ENCODE assay signal across 12 cellular contexts in the genomic region with DNA sequence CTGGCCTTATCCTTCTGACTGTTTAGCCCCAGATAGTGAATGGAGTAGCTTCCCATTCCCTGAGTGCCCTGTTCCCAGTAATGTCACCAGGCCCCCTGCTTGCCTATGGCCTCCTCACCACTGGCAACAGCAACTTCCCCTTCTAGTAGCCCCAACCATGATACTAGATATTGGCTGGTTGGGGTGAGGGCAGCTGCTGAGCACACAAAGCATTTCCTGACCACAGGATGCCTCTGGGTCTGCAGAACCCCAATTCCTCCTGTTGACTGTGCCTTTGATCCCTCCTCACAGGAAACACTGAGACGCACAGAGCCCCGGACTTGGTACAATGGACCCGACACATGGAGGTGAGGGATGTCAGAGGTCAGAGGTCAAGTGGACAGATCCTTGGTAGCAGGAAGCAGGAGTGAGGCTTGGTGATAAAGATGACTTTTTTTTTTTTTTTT. TPM values are rescaled to one million over a fixed set of nuclear protein-coding genes. Genes with fewer than 3 reads are reported as not detected.
DNase-seq lines count a peak whose midpoint lies in the region; ATAC-seq and TF ChIP-seq lines count a peak whose summit lies in the region.
"Had no signal": no experiment of that assay in that cellular context is flagged by ENCODE, and none has a peak within 500 bp of the region (broad histone marks: within the 10 kb centered on the region; RNA-seq: fewer than 3 reads in every experiment).

No MANE protein-coding gene starts in this region.

- CTCF ChIA-PET in PC-9 (lab: Charles Lee), result interaction anchor here (0.6 kb wide), 1 partner anchor 58 kb away, joined by 6 read pairs; no protein-coding TSS in a partner anchor

- H3K36me3 ChIP-seq in BLaER1, result no peaks in the 10 kb centered on the region
- H3K36me3 ChIP-seq in breast epithelium, result no peaks in the 10 kb centered on the region
- 0 out of 2 replicates have a peak, but pooled peaks cover 6% of the 10 kb centered on the region for H3K36me3 ChIP-seq in PC-9 (ENCODE audit: low read depth)

- H4K20me1 ChIP-seq in BLaER1, result no peaks in the 10 kb centered on the region
- no peaks in the 10 kb centered on the region for H4K20me1 ChIP-seq in PC-9 (ENCODE audit: insufficient read depth)

- TF ChIP-seq CTCF in breast epithelium (IDR thresholded peaks at IDR 0.05) (no peak), PC-9 (conservative IDR thresholded peaks at IDR 0.05) (no peak)

- no peaks in the 10 kb centered on the region for H3K9me3 Mint-ChIP-seq in T-helper 1 cell treated with Interleukin-12 subunit alpha and Interleukin-12 subunit beta and Interleukin-4 antibody, amounts not matched to agents 30 μg/mL and 1 μg/mL, for 36 hours
- H3K9me3 Mint-ChIP-seq: H9 had no signal

- H3K4me3 ChIP-seq in BLaER1 (no peak overlapping the region), breast epithelium (no peak overlapping the region), PC-9 (no peak overlapping the region)

- ATAC-seq in HG03108 (IDR thresholded peaks at IDR 0.05; ENCODE audit: unreplicated experiment), result peak; percentile 39
- ATAC-seq in esophagus mucosa, result peak; percentile 27

- peaks cover 6% of the 10 kb centered on the region for H3K27me3 Mint-ChIP-seq in T-helper 1 cell treated with Interleukin-12 subunit alpha and Interleukin-12 subunit beta and Interleukin-4 antibody, amounts not matched to agents 30 μg/mL and 1 μg/mL, for 36 hours (ENCODE audit: low read depth)

- H3K4me1 Mint-ChIP-seq in T-helper 1 cell treated with Interleukin-12 subunit alpha and Interleukin-12 subunit beta and Interleukin-4 antibody, amounts not matched to agents 30 μg/mL and 1 μg/mL, for 36 hours (ENCODE audit: low read depth), result peaks cover 19% of the 10 kb centered on the region

- peaks cover 10% of the 10 kb centered on the region; the same call in 1 of the 2 replicates for H3F3A ChIP-seq in PC-9 (ENCODE audit: insufficient read depth, low read depth)

- H3K4me1 ChIP-seq in BLaER1, result peaks cover 30% of the 10 kb centered on the region
- no peaks in the 10 kb centered on the region for H3K4me1 ChIP-seq in breast epithelium
- H3K4me1 ChIP-seq in PC-9 (replicated peaks; ENCODE audit: insufficient read depth), result peaks cover 8% of the 10 kb centered on the region

- no peaks in the 10 kb centered on the region; the same call in 1 of the 2 replicates for H3K79me2 ChIP-seq in PC-9 (ENCODE audit: low read depth)

- H3K27ac ChIP-seq in BLaER1 (0 out of 2 replicates have a peak overlapping the region, but pooled peaks have one; percentile 20), breast epithelium (no peak overlapping the region), PC-9 (no peak overlapping the region)
- H3K27ac ChIP-seq: C4-2B had no signal

- H3K9me3 ChIP-seq in BLaER1 (no peaks in the 10 kb centered on the region), breast epithelium (no peaks in the 10 kb centered on the region), PC-9 (ENCODE audit: insufficient read depth, low read depth) (no peaks in the 10 kb centered on the region)

- H3K27me3 ChIP-seq in BLaER1, result no peaks in the 10 kb centered on the region
- H3K27me3 ChIP-seq in breast epithelium, result no peaks in the 10 kb centered on the region
- H3K27me3 ChIP-seq in PC-9 (ENCODE audit: insufficient read depth, low read depth), result no peaks in the 10 kb centered on the region

- H3K9me2 ChIP-seq in PC-9 (ENCODE audit: insufficient read depth), result no peaks in the 10 kb centered on the region

- no peak for DNase-seq in breast epithelium (ENCODE audit: low spot score in 2 of 2)
- no peak for DNase-seq in PC-9
- no peak for DNase-seq in AG20443 (ENCODE audit: low spot score)
- DNase-seq in NCI-H146 (lab: John Stamatoyannopoulos, UW), result no peak
- DNase-seq: H9 had no signal

- intact Hi-C loops in breast epithelium (cut with DNase I; ENCODE audit: low total_unique reads) (no loop called here), PC-9 (cut with micrococcal nuclease; ENCODE audit: unreplicated experiment) (no loop called here)

- no peak overlapping the region for H3K9ac ChIP-seq in BLaER1

- H3K4me2 ChIP-seq in BLaER1, result peak overlapping the region; percentile 60
- H3K4me2 ChIP-seq in PC-9, result no peak overlapping the region

- H2AFZ ChIP-seq in PC-9, result no peak overlapping the region

- peak overlapping the region; percentile 26 for H3K27ac Mint-ChIP-seq in T-helper 1 cell treated with Interleukin-12 subunit alpha and Interleukin-12 subunit beta and Interleukin-4 antibody, amounts not matched to agents 30 μg/mL and 1 μg/mL, for 36 hours
- H3K27ac Mint-ChIP-seq: H9 had no signal

- POLR2A ChIA-PET in PC-9 (lab: Charles Lee; ENCODE audit: unreplicated experiment), result interaction anchor here (0.6 kb wide), 1 partner anchor 39 kb away, joined by 20 read pairs; no protein-coding TSS in a partner anchor

- no peak for TF ChIP-seq POLR2A in breast epithelium (IDR thresholded peaks at IDR 0.05)

- H3K36me3 Mint-ChIP-seq in T-helper 1 cell treated with Interleukin-12 subunit alpha and Interleukin-12 subunit beta and Interleukin-4 antibody, amounts not matched to agents 30 μg/mL and 1 μg/mL, for 36 hours (ENCODE audit: low read depth), result no peaks in the 10 kb centered on the region

- no peak overlapping the region for H3K4me3 Mint-ChIP-seq in T-helper 1 cell treated with Interleukin-12 subunit alpha and Interleukin-12 subunit beta and Interleukin-4 antibody, amounts not matched to agents 30 μg/mL and 1 μg/mL, for 36 hours
- H3K4me3 Mint-ChIP-seq: H9 had no signal

- no TSS peak for BruUV-seq in PC-9 (replicated peaks; lab: Mats Ljungman, UMichigan)

RNA-seq across cellular contexts. Expression of a gene that starts 0.6 kb away (rescaled TPM):
- not detected for total RNA-seq in esophagus mucosa
- total RNA-seq in breast epithelium, result under 1 TPM in 2 of 3 donors, not detected in 1; 0.16 to 0.33 TPM
- total RNA-seq in PC-9 (2021), result 0.70 and 0.79 TPM in 2 replicates
- total RNA-seq: H9, SK-MEL-5, temporal lobe had no signal

RNA-seq across cellular contexts. Expression of a gene that starts 6.4 kb away (rescaled TPM):
- total RNA-seq in esophagus mucosa (50.5 TPM), breast epithelium (100 to 1,000 TPM; 169 to 708 (median 284) TPM), PC-9 (2021) (290 and 333 TPM in 2 replicates)

RNA-seq across cellular contexts. Expression of a gene that starts 24.7 kb away (rescaled TPM):
- total RNA-seq in esophagus mucosa (29.3 TPM), breast epithelium (10 to 100 TPM; 31.8 to 45.8 (median 36.3) TPM), PC-9 (2021) (15.2 and 17.2 TPM in 2 replicates)

RNA-seq across cellular contexts. Expression of a gene that starts 54.0 kb away (rescaled TPM):
- total RNA-seq in esophagus mucosa (10.6 TPM), breast epithelium (100 to 1,000 TPM in 2 of 3 donors, 10 to 100 TPM in 1; 65.4 to 228 (median 156) TPM), PC-9 (2021) (8.5 and 11.5 TPM in 2 replicates)
